Comparison of ENCODE assay signal across 1 cellular context in the genomic region with DNA sequence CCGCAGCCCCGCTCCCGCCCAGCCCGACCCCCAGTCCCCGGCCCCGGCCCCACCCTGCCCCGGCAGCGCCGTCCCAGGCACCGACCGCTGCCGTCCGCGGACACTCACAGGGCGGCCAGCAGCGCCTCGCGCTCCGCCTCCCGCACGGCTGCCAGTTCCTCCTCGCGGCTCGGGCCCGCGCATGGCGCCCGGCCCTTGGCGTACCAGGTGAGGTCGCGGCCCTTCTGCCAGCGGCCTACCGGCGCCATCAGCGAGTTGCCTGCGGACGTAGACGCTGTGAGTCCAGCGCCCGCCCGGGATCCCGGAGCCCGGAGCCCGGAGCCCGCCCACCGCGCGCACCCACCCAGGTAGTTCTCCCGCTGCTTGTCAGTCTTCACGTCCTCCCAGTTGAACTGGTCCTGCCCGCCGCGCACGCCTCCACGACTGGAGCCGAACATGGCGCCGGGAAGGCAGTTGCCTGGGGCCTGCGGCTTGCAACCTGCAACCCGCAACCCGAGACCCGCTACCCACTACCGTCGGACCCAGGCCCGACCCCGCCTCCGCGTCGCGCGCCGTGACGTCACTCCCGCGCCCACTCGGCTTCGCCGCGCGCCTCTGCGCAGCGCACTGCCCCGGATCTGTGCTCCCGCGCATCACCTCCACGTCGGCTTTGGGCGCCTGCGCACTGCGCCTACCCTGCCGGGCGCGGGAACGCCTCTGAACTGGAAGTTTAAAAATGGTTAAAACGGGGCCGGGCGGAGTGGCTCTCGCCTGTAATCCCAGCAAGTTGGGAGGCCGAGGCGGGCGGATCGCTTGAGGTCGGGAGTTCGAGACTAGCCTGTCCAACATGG.
TF ChIP-seq lines count a peak whose summit lies in the region.

A gene (minus strand): TSS at position 535 of the 830 bp plus-strand sequence. CDS start 98 bp downstream, at position 437.

TF ChIP-seq in HEK293, 187 proteins besides CTCF, POLR2A, EP300 and RAD21 (continued from another document):
- TF ChIP-seq TRIM28 (IDR thresholded peaks at IDR 0.05; ENCODE audit: borderline replicate concordance, low read length) (0 out of 2 replicates have a peak, but pooled peaks have one; percentile 54), ZNF707 (tag by site-specific recombination; IDR thresholded peaks at IDR 0.05) (no peak), ZNF169 (tag by site-specific recombination; IDR thresholded peaks at IDR 0.05) (no peak), ZNF544 (tag by site-specific recombination; IDR thresholded peaks at IDR 0.05) (no peak), ZNF114 (tag by site-specific recombination; IDR thresholded peaks at IDR 0.05) (no peak), ZIC2 (tag by site-specific recombination; IDR thresholded peaks at IDR 0.05) (peak; percentile 65; the same call in 1 of the 2 replicates), ZNF777 (tag by site-specific recombination; IDR thresholded peaks at IDR 0.05; ENCODE audit: borderline replicate concordance) (no peak), ZNF843 (tag by site-specific recombination; IDR thresholded peaks at IDR 0.05) (peak; percentile 67), EGR2 (tag by site-specific recombination; IDR thresholded peaks at IDR 0.05; ENCODE audit: low read depth) (peak; percentile 98), BCL11A (tag by site-specific recombination; IDR thresholded peaks at IDR 0.05; ENCODE audit: low read depth) (no peak), ZFP37 (tag by site-specific recombination; IDR thresholded peaks at IDR 0.05) (peak; percentile 92), IKZF3 (tag by site-specific recombination; IDR thresholded peaks at IDR 0.05) (no peak), ZNF19 (tag by site-specific recombination; IDR thresholded peaks at IDR 0.05; ENCODE audit: low read depth) (no peak), ZNF23 (tag by site-specific recombination; IDR thresholded peaks at IDR 0.05; ENCODE audit: borderline replicate concordance) (no peak)
- TF ChIP-seq, protein P1, sequence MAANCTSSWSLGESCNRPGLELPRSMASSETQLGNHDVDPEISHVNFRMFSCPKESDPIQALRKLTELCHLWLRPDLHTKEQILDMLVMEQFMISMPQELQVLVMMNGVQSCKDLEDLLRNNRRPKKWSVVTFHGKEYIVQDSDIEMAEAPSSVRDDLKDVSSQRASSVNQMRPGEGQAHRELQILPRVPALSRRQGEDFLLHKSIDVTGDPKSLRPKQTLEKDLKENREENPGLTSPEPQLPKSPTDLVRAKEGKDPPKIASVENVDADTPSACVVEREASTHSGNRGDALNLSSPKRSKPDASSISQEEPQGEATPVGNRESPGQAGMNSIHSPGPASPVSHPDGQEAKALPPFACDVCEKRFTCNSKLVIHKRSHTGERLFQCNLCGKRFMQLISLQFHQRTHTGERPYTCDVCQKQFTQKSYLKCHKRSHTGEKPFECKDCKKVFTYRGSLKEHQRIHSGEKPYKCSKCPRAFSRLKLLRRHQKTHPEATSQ (tag by site-specific recombination; IDR thresholded peaks at IDR 0.05): peak; percentile 78
- TF ChIP-seq, protein P2, sequence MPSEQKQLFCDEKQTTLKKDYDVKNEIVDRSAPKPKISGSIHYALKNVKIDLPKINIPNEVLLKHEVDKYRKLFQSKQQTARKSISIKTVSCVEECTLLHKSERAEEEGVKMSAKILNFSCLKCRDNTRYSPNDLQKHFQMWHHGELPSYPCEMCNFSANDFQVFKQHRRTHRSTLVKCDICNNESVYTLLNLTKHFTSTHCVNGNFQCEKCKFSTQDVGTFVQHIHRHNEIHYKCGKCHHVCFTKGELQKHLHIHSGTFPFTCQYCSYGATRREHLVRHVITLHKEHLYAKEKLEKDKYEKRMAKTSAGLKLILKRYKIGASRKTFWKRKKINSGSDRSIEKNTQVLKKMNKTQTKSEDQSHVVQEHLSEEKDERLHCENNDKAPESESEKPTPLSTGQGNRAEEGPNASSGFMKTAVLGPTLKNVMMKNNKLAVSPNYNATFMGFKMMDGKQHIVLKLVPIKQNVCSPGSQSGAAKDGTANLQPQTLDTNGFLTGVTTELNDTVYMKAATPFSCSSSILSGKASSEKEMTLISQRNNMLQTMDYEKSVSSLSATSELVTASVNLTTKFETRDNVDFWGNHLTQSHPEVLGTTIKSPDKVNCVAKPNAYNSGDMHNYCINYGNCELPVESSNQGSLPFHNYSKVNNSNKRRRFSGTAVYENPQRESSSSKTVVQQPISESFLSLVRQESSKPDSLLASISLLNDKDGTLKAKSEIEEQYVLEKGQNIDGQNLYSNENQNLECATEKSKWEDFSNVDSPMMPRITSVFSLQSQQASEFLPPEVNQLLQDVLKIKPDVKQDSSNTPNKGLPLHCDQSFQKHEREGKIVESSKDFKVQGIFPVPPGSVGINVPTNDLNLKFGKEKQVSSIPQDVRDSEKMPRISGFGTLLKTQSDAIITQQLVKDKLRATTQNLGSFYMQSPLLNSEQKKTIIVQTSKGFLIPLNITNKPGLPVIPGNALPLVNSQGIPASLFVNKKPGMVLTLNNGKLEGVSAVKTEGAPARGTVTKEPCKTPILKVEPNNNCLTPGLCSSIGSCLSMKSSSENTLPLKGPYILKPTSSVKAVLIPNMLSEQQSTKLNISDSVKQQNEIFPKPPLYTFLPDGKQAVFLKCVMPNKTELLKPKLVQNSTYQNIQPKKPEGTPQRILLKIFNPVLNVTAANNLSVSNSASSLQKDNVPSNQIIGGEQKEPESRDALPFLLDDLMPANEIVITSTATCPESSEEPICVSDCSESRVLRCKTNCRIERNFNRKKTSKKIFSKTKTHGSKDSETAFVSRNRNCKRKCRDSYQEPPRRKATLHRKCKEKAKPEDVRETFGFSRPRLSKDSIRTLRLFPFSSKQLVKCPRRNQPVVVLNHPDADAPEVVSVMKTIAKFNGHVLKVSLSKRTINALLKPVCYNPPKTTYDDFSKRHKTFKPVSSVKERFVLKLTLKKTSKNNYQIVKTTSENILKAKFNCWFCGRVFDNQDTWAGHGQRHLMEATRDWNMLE (tag by site-specific recombination; conservative IDR thresholded peaks at IDR 0.05; ENCODE audit: low read depth): peak; percentile 24; the same call in 1 of the 2 replicates
- TF ChIP-seq, protein P3, sequence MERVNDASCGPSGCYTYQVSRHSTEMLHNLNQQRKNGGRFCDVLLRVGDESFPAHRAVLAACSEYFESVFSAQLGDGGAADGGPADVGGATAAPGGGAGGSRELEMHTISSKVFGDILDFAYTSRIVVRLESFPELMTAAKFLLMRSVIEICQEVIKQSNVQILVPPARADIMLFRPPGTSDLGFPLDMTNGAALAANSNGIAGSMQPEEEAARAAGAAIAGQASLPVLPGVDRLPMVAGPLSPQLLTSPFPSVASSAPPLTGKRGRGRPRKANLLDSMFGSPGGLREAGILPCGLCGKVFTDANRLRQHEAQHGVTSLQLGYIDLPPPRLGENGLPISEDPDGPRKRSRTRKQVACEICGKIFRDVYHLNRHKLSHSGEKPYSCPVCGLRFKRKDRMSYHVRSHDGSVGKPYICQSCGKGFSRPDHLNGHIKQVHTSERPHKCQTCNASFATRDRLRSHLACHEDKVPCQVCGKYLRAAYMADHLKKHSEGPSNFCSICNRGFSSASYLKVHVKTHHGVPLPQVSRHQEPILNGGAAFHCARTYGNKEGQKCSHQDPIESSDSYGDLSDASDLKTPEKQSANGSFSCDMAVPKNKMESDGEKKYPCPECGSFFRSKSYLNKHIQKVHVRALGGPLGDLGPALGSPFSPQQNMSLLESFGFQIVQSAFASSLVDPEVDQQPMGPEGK (tag by site-specific recombination; IDR thresholded peaks at IDR 0.05): peak; percentile 76
- TF ChIP-seq, protein P4, sequence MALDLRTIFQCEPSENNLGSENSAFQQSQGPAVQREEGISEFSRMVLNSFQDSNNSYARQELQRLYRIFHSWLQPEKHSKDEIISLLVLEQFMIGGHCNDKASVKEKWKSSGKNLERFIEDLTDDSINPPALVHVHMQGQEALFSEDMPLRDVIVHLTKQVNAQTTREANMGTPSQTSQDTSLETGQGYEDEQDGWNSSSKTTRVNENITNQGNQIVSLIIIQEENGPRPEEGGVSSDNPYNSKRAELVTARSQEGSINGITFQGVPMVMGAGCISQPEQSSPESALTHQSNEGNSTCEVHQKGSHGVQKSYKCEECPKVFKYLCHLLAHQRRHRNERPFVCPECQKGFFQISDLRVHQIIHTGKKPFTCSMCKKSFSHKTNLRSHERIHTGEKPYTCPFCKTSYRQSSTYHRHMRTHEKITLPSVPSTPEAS (tag by site-specific recombination; IDR thresholded peaks at IDR 0.05): no peak; the same call in 1 of the 2 replicates
- TF ChIP-seq, protein P5, sequence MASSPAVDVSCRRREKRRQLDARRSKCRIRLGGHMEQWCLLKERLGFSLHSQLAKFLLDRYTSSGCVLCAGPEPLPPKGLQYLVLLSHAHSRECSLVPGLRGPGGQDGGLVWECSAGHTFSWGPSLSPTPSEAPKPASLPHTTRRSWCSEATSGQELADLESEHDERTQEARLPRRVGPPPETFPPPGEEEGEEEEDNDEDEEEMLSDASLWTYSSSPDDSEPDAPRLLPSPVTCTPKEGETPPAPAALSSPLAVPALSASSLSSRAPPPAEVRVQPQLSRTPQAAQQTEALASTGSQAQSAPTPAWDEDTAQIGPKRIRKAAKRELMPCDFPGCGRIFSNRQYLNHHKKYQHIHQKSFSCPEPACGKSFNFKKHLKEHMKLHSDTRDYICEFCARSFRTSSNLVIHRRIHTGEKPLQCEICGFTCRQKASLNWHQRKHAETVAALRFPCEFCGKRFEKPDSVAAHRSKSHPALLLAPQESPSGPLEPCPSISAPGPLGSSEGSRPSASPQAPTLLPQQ (tag by site-specific recombination; IDR thresholded peaks at IDR 0.05): peak; percentile 63
- TF ChIP-seq, protein P6, sequence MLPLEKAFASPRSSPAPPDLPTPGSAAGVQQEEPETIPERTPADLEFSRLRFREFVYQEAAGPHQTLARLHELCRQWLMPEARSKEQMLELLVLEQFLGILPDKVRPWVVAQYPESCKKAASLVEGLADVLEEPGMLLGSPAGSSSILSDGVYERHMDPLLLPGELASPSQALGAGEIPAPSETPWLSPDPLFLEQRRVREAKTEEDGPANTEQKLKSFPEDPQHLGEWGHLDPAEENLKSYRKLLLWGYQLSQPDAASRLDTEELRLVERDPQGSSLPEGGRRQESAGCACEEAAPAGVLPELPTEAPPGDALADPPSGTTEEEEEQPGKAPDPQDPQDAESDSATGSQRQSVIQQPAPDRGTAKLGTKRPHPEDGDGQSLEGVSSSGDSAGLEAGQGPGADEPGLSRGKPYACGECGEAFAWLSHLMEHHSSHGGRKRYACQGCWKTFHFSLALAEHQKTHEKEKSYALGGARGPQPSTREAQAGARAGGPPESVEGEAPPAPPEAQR (tag by site-specific recombination; IDR thresholded peaks at IDR 0.05): no peak
